10 cellular contexts compared by ENCODE assay signal in the genomic region with DNA sequence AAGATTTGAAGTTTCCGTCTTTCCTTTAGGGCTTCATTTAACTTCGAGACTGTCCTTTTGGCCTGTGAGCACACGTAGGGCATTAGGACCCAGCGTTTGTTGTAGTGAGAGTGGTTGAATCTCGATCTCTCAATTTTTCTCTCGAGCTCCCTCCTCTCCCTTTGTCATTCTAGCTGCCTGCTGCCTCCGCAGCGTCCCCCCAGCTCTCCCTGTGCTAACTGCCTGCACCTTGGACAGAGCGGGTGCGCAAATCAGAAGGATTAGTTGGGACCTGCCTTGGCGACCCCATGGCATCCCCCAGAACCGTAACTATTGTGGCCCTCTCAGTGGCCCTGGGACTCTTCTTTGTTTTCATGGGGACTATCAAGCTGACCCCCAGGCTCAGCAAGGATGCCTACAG. TPM values are rescaled to one million over a fixed set of nuclear protein-coding genes. Genes with fewer than 3 reads are reported as not detected.
A peak's percentile ranks its signal among the peaks of the same experiment; 100 is the strongest.
DNase-seq lines count a peak whose midpoint lies in the region; ATAC-seq, FAIRE-seq and TF ChIP-seq lines count a peak whose summit lies in the region.
"Had no signal": no experiment of that assay in that cellular context is flagged by ENCODE, and none has a peak within 500 bp of the region (broad histone marks: within the 10 kb centered on the region; RNA-seq: fewer than 3 reads in every experiment).

A gene with protein sequence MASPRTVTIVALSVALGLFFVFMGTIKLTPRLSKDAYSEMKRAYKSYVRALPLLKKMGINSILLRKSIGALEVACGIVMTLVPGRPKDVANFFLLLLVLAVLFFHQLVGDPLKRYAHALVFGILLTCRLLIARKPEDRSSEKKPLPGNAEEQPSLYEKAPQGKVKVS (plus strand): TSS at position 164 of the 400 bp plus-strand sequence. CDS start 124 bp downstream, at position 288.

- FAIRE-seq in kidney (lab: Jason Lieb, UNC): no peak
- FAIRE-seq: A549 had no signal

- no peak within 1 kb of the TSS for H3K27ac ChIP-seq in subcutaneous abdominal adipose tissue (ENCODE audit: low read depth, low read length)
- H3K27ac ChIP-seq in kidney (ENCODE audit: low read depth in 2 of 2, low read length in 2 of 2): no peak within 1 kb of the TSS
- H3K27ac ChIP-seq: A549 had no signal

- ATAC-seq in GM18870 (IDR thresholded peaks at IDR 0.05; ENCODE audit: unreplicated experiment): no peak
- ATAC-seq: A549 had no signal

- TF ChIP-seq CTCF in kidney (IDR thresholded peaks at IDR 0.05; ENCODE audit: borderline replicate concordance, extremely low read depth, insufficient read depth): no peak

- H3K4me1 ChIP-seq in subcutaneous abdominal adipose tissue (ENCODE audit: control insufficient read depth in 5 of 5, insufficient read depth in 5 of 5, low read length in 5 of 5): peaks cover 0 to 9% (median 5%) of the 10 kb centered on the region in 5 donors
- no peaks in the 10 kb centered on the region for H3K4me1 ChIP-seq in kidney (ENCODE audit: control insufficient read depth in 1 of 2, insufficient read depth in 1 of 2, low read depth in 1 of 2, low read length in 2 of 2)
- H3K4me1 ChIP-seq: A549 had no signal

- H3K9me3 ChIP-seq in subcutaneous abdominal adipose tissue (ENCODE audit: control insufficient read depth in 5 of 5, low read length in 5 of 5): no peaks in the 10 kb centered on the region
- H3K9me3 ChIP-seq in kidney (ENCODE audit: control insufficient read depth in 1 of 2, low read length in 2 of 2): no peaks in the 10 kb centered on the region
- H3K9me3 ChIP-seq: A549 had no signal

- peak within 1 kb of the TSS; percentile 33 to 60 (median 51) for H3K4me3 ChIP-seq in subcutaneous abdominal adipose tissue (ENCODE audit: low read depth in 1 of 5, low read length in 5 of 5)
- H3K4me3 ChIP-seq in kidney (ENCODE audit: low read length in 2 of 2): peak within 1 kb of the TSS in 1 of 2 donors; percentile 54
- H3K4me3 ChIP-seq: A549 had no signal

- H3K36me3 ChIP-seq in subcutaneous abdominal adipose tissue (ENCODE audit: control insufficient read depth in 5 of 5, insufficient read depth in 5 of 5, low read length in 5 of 5) (no peaks in the 10 kb centered on the region), kidney (ENCODE audit: control insufficient read depth in 1 of 2, insufficient read depth in 2 of 2, low read length in 2 of 2) (no peaks in the 10 kb centered on the region)

- H3K27me3 ChIP-seq in subcutaneous abdominal adipose tissue (ENCODE audit: control insufficient read depth in 5 of 5, insufficient read depth in 4 of 5, low read length in 5 of 5): peaks cover 3 to 30% (median 21%) of the 10 kb centered on the region in 5 donors

- H3K9ac ChIP-seq in subcutaneous abdominal adipose tissue (ENCODE audit: low read length in 5 of 5) (peak within 1 kb of the TSS in 1 of 5 donors; percentile 39), kidney (ENCODE audit: low read length in 2 of 2) (no peak within 1 kb of the TSS)

- intact Hi-C loops in kidney (cut with DNase I): no loop called here

- DNase-seq in NCI-H1417 (lab: John Stamatoyannopoulos, UW) (peak in 2 of 3 experiments; percentile 41 to 60), NCI-H1417 treated with DMSO at 0.1 percent for 48 hours (lab: John Stamatoyannopoulos, UW) (no peak), cerebellum (ENCODE audit: low spot score) (peak; percentile 69), medulla oblongata (ENCODE audit: extremely low spot score) (peak; percentile 3), kidney (no peak)
- no peak for DNase-seq in NK-92 treated with Interleukin-12 subunit alpha and Interleukin-12 subunit beta, amount 100 ng/mL, for 24 hours (lab: John Stamatoyannopoulos, UW)
- DNase-seq: T-cell had no signal

RNA-seq across cellular contexts. Expression of the gene that starts here (rescaled TPM):
- total RNA-seq in cerebellum (37.2 TPM), kidney (1.1 TPM)
- polyA plus RNA-seq in kidney (ENCODE audit: insufficient read depth, low read depth, low replicate concordance): 0.75 TPM
- total RNA-seq: T-cell had no signal
- polyA plus RNA-seq: A549 had no signal

Comparison
In these comparisons a context has a peak if more than half of its experiments do, and no peak if none do; other contexts are left out.
1. RNA of the gene that starts here (total RNA-seq): 37.2 TPM in cerebellum (single experiment); 1.1 TPM in kidney (single experiment); every median in the first group is over 10 times any median in the second.
2. DNase-seq: peak in NCI-H1417 (2 of 3), cerebellum (single experiment) and medulla oblongata (single experiment); none in NCI-H1417 treated with DMSO at 0.1 percent for 48 hours (single experiment), kidney (single experiment) and NK-92 treated with Interleukin-12 subunit alpha and Interleukin-12 subunit beta, amount 100 ng/mL, for 24 hours (single experiment).